26 cellular contexts compared by ENCODE assay signal in the genomic region with DNA sequence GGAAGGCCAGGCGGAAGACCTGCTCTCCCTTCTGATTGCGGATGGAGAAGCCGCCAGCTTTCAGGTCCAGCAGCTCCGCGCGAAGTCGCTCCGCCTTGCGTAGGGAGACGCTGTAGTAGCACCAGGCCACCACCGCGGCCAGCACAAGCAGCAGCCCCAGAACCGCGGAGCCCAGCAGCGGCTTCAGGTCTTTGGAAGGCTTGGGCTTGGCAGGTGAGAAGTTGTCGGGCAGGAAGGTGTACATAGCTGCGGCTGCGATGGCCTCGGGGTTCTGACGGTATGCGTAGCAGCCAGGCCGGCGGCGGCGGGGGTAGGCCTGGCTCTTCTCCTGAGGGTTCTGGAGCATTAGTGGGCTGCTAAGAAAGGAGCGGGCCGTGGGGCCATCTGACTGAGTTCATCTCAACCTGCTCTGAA. TPM values are rescaled to one million over a fixed set of nuclear protein-coding genes. Genes with fewer than 3 reads are reported as not detected.
A peak's percentile ranks its signal among the peaks of the same experiment; 100 is the strongest.
DNase-seq lines count a peak whose midpoint lies in the region; ATAC-seq, FAIRE-seq and TF ChIP-seq lines count a peak whose summit lies in the region.
"Had no signal": no experiment of that assay in that cellular context is flagged by ENCODE, and none has a peak within 500 bp of the region (broad histone marks: within the 10 kb centered on the region; RNA-seq: fewer than 3 reads in every experiment).

No MANE protein-coding gene starts in this region.

- H3K4ac ChIP-seq in H9 (ENCODE audit: low read depth, low read length): no peak overlapping the region

- no peak overlapping the region for H4K5ac ChIP-seq in H9 (ENCODE audit: insufficient read length, low read depth, low read length)

- peak overlapping the region; percentile 60 for H3K27ac Mint-ChIP-seq in Caco-2 (ENCODE audit: unreplicated experiment)
- H3K27ac Mint-ChIP-seq in H9: peak overlapping the region in 1 of 3 experiments; percentile 77; a peak in 1 of 7 replicates
- peak overlapping the region; percentile 29 for H3K27ac Mint-ChIP-seq in progenitor cell of endocrine pancreas
- no peak overlapping the region for H3K27ac Mint-ChIP-seq in activated CD8-positive, alpha-beta memory T cell treated with anti-CD3 and anti-CD28 coated beads, Interleukin-2, amount 10 ng/mL, durations not matched to agents 7 days and 5 days
- H3K27ac Mint-ChIP-seq: activated CD4-positive, alpha-beta T cell treated with anti-CD3 and anti-CD28 coated beads, Interleukin-2, amount 10 ng/mL, durations not matched to agents 24 days and 14 days; activated naive CD8-positive, alpha-beta T cell treated with anti-CD3 and anti-CD28 coated beads, Interleukin-2, amount 50 U/mL, for 24 hours; activated T-cell treated with anti-CD3 and anti-CD28 coated beads, Interleukin-2, amount 50 U/mL, for 24 hours; B cell; nephron progenitor cell; stimulated activated naive B cell treated with anti-CD40 and anti-IgM and Interleukin-4, amounts not matched to agents 10 μg/mL and 1 μg/mL and 100 μg/mL, for 72 hours had no signal

- no peak overlapping the region for H2BK12ac ChIP-seq in H9 (ENCODE audit: insufficient read length, low read depth, low read length)

- no peak for FAIRE-seq in kidney (lab: Jason Lieb, UNC)
- FAIRE-seq: endothelial cell of umbilical vein, GM18507 had no signal

- H2AFZ ChIP-seq in H9 (ENCODE audit: low read length): no peak overlapping the region

- H3K36me3 Mint-ChIP-seq in Caco-2 (ENCODE audit: insufficient read depth, unreplicated experiment): peaks cover 65% of the 10 kb centered on the region
- H3K36me3 Mint-ChIP-seq in H9 (ENCODE audit: insufficient read depth in 1 of 3, low read depth in 3 of 3): peaks cover 35 to 39% (median 37%) of the 10 kb centered on the region in 3 experiments
- peaks cover 20% of the 10 kb centered on the region for H3K36me3 Mint-ChIP-seq in progenitor cell of endocrine pancreas (ENCODE audit: insufficient read depth)
- H3K36me3 Mint-ChIP-seq in activated CD8-positive, alpha-beta memory T cell treated with anti-CD3 and anti-CD28 coated beads, Interleukin-2, amount 10 ng/mL, durations not matched to agents 7 days and 5 days: peaks cover 36% of the 10 kb centered on the region

- no peaks in the 10 kb centered on the region for H3K79me2 ChIP-seq in H9 (ENCODE audit: insufficient read depth, low read length)

- H3K23ac ChIP-seq in H9 (ENCODE audit: insufficient read length, low read depth, low read length): no peak overlapping the region

- H4K8ac ChIP-seq in H9 (replicated peaks; ENCODE audit: insufficient read length, low read depth, low read length): no peak overlapping the region

- POLR2A ChIA-PET in Caco-2 (lab: Charles Lee): no interaction called here

- no peak overlapping the region for H3K14ac ChIP-seq in H9 (ENCODE audit: insufficient read depth, low read length)

- H3K27ac ChIP-seq in H9 (ENCODE audit: insufficient read length, low read depth, low read length) (no peak overlapping the region), iPS DF 6.9 (ENCODE audit: low read length) (no peak overlapping the region), kidney (ENCODE audit: low read depth in 2 of 2, low read length in 2 of 2) (no peak overlapping the region)
- H3K27ac ChIP-seq: lower lobe of right lung, WERI-Rb-1 had no signal

- peaks cover 13% of the 10 kb centered on the region for H3K23me2 ChIP-seq in H9 (ENCODE audit: insufficient read length, low read depth, low read length, poor library complexity, severe bottlenecking)

- no peaks in the 10 kb centered on the region for H3K79me1 ChIP-seq in H9 (ENCODE audit: insufficient read depth, low read depth, low read length, poor library complexity, severe bottlenecking)

- H3K36me3 ChIP-seq in Caco-2 (ENCODE audit: control insufficient read depth, insufficient read depth, low read length): peaks cover 13% of the 10 kb centered on the region
- peaks cover 3% of the 10 kb centered on the region; the same call in 1 of the 2 replicates for H3K36me3 ChIP-seq in iPS DF 6.9 (ENCODE audit: control insufficient read depth, insufficient read depth, low read length)
- H3K36me3 ChIP-seq in kidney (ENCODE audit: control insufficient read depth in 1 of 2, insufficient read depth in 2 of 2, low read length in 2 of 2): peaks cover 0 to 14% of the 10 kb centered on the region in 2 donors

- no peak overlapping the region for H3K18ac ChIP-seq in H9 (ENCODE audit: insufficient read length, low read depth, low read length)

- H3K56ac ChIP-seq in H9 (ENCODE audit: insufficient read length, low read depth, low read length): no peak overlapping the region

- H2BK20ac ChIP-seq in H9 (ENCODE audit: low read depth, low read length, poor library complexity, severe bottlenecking): no peak overlapping the region

- DNase-seq in Caco-2: peak in 1 of 2 experiments; percentile 53
- peak; percentile 62 for DNase-seq in H9
- peak; percentile 13 for DNase-seq in iPS DF 6.9 (ENCODE audit: low read depth, low spot score)
- no peak for DNase-seq in progenitor cell of endocrine pancreas (ENCODE audit: low spot score, unreplicated experiment)
- no peak for DNase-seq in kidney
- no peak for DNase-seq in activated CD8-positive, alpha-beta memory T cell treated with anti-CD3 and anti-CD28 coated beads, Interleukin-2, amount 10 ng/mL, durations not matched to agents 7 days and 5 days
- DNase-seq in MV-4-11 (lab: John Stamatoyannopoulos, UW): no peak
- DNase-seq: activated CD4-positive, alpha-beta T cell treated with anti-CD3 and anti-CD28 coated beads, Interleukin-2, amount 10 ng/mL, durations not matched to agents 24 days and 14 days; activated gamma-delta T cell treated with Interleukin-2 at 50 U/mL for 16 hours; activated naive CD8-positive, alpha-beta T cell treated with anti-CD3 and anti-CD28 coated beads, Interleukin-2, amount 50 U/mL, for 24 hours; activated T-cell treated with anti-CD3 and anti-CD28 coated beads, Interleukin-2, amount 50 U/mL, for 24 hours; cerebellar nuclear complex; GOT3; lower lobe of right lung; NCI-H1105; NCI-H187 treated with DMSO at 0.1 percent for 48 hours; NCI-H2171 treated with DMSO at 0.1 percent for 48 hours; NCI-H524; nephron progenitor cell; PC-3; SHP77; stimulated activated naive B cell treated with anti-CD40 and anti-IgM and Interleukin-4, amounts not matched to agents 10 μg/mL and 1 μg/mL and 100 μg/mL, for 72 hours; WERI-Rb-1 had no signal

- H2BK15ac ChIP-seq in H9 (ENCODE audit: low read depth, low read length): no peak overlapping the region

- H3K4me1 Mint-ChIP-seq in Caco-2 (ENCODE audit: low read depth, unreplicated experiment) (peaks cover 17% of the 10 kb centered on the region), H9 (peaks cover 16 to 24% of the 10 kb centered on the region in 2 experiments), progenitor cell of endocrine pancreas (ENCODE audit: low read depth) (peaks cover 20% of the 10 kb centered on the region)
- peaks cover 15% of the 10 kb centered on the region for H3K4me1 Mint-ChIP-seq in activated CD8-positive, alpha-beta memory T cell treated with anti-CD3 and anti-CD28 coated beads, Interleukin-2, amount 10 ng/mL, durations not matched to agents 7 days and 5 days

- WGBS in H9 (ENCODE audit: extremely low coverage, insufficient read length, low lambda C conversion rate): no CpG with 5 or more reads among the region's 27 CpGs
- WGBS in iPS DF 6.9 (ENCODE audit: insufficient coverage, insufficient read length): no CpG with 5 or more reads among the region's 27 CpGs

- H3K9ac ChIP-seq in H9 (ENCODE audit: extremely low read depth, insufficient read length, low read length): no peak overlapping the region
- H3K9ac ChIP-seq in kidney (ENCODE audit: low read length in 2 of 2): no peak overlapping the region

- ATAC-seq in activated CD8-positive, alpha-beta memory T cell treated with anti-CD3 and anti-CD28 coated beads, Interleukin-2, amount 10 ng/mL, durations not matched to agents 7 days and 5 days: no peak
- ATAC-seq: activated naive CD8-positive, alpha-beta T cell treated with anti-CD3 and anti-CD28 coated beads, Interleukin-2, amount 50 U/mL, for 24 hours; lower lobe of right lung; PC-3; stimulated activated naive B cell treated with anti-CD40 and anti-IgM and Interleukin-4, amounts not matched to agents 10 μg/mL and 1 μg/mL and 100 μg/mL, for 72 hours had no signal

- H3K9me3 ChIP-seq in Caco-2 (peaks cover 5% of the 10 kb centered on the region; the same call in 1 of the 2 replicates), H9 (ENCODE audit: control insufficient read depth, low read depth, low read length) (no peaks in the 10 kb centered on the region), iPS DF 6.9 (ENCODE audit: control insufficient read depth, insufficient read depth, low read length) (no peaks in the 10 kb centered on the region), kidney (ENCODE audit: control insufficient read depth in 1 of 2, low read length in 2 of 2) (no peaks in the 10 kb centered on the region)
- H3K9me3 ChIP-seq: lower lobe of right lung had no signal

- CTCF ChIA-PET in Caco-2 (lab: Charles Lee): no interaction called here
- CTCF ChIA-PET in activated CD8-positive, alpha-beta memory T cell treated with anti-CD3 and anti-CD28 coated beads, Interleukin-2, amount 10 ng/mL, durations not matched to agents 7 days and 5 days (lab: Charles Lee): interaction anchor here (9.7 kb wide), 1 partner anchor 40 kb away, joined by 143 read pairs; no protein-coding TSS in a partner anchor

- H4K91ac ChIP-seq in H9 (ENCODE audit: insufficient read length, low read depth, low read length): no peak overlapping the region

- H3K4me3 Mint-ChIP-seq in Caco-2 (ENCODE audit: unreplicated experiment) (peak overlapping the region; percentile 16), H9 (no peak overlapping the region), progenitor cell of endocrine pancreas (ENCODE audit: low read depth) (no peak overlapping the region)
- H3K4me3 Mint-ChIP-seq in activated CD8-positive, alpha-beta memory T cell treated with anti-CD3 and anti-CD28 coated beads, Interleukin-2, amount 10 ng/mL, durations not matched to agents 7 days and 5 days: no peak overlapping the region
- H3K4me3 Mint-ChIP-seq: activated CD4-positive, alpha-beta T cell treated with anti-CD3 and anti-CD28 coated beads, Interleukin-2, amount 10 ng/mL, durations not matched to agents 24 days and 14 days; activated naive CD8-positive, alpha-beta T cell treated with anti-CD3 and anti-CD28 coated beads, Interleukin-2, amount 50 U/mL, for 24 hours; activated T-cell treated with anti-CD3 and anti-CD28 coated beads, Interleukin-2, amount 50 U/mL, for 24 hours; B cell; nephron progenitor cell had no signal

- no peak overlapping the region for H3K4me3 ChIP-seq in Caco-2 (ENCODE audit: low read depth, low read length)
- H3K4me3 ChIP-seq in iPS DF 6.9 (ENCODE audit: low read length): no peak overlapping the region
- no peak overlapping the region for H3K4me3 ChIP-seq in kidney (ENCODE audit: low read length in 2 of 2)
- H3K4me3 ChIP-seq: lower lobe of right lung had no signal

- no peak overlapping the region for H2BK5ac ChIP-seq in H9 (ENCODE audit: insufficient read length, low read length)

- no peak overlapping the region for H2AK5ac ChIP-seq in H9 (ENCODE audit: insufficient read length, low read length)

- H3K27me3 Mint-ChIP-seq in Caco-2 (ENCODE audit: insufficient read depth, unreplicated experiment) (no peaks in the 10 kb centered on the region), H9 (ENCODE audit: low read depth) (peaks cover 4% of the 10 kb centered on the region), progenitor cell of endocrine pancreas (no peaks in the 10 kb centered on the region)
- no peaks in the 10 kb centered on the region for H3K27me3 Mint-ChIP-seq in activated CD8-positive, alpha-beta memory T cell treated with anti-CD3 and anti-CD28 coated beads, Interleukin-2, amount 10 ng/mL, durations not matched to agents 7 days and 5 days
- H3K27me3 Mint-ChIP-seq: activated CD4-positive, alpha-beta T cell treated with anti-CD3 and anti-CD28 coated beads, Interleukin-2, amount 10 ng/mL, durations not matched to agents 24 days and 14 days; activated naive CD8-positive, alpha-beta T cell treated with anti-CD3 and anti-CD28 coated beads, Interleukin-2, amount 50 U/mL, for 24 hours; activated T-cell treated with anti-CD3 and anti-CD28 coated beads, Interleukin-2, amount 50 U/mL, for 24 hours; B cell; stimulated activated naive B cell treated with anti-CD40 and anti-IgM and Interleukin-4, amounts not matched to agents 10 μg/mL and 1 μg/mL and 100 μg/mL, for 72 hours had no signal

- no TSS peak for BruUV-seq in Caco-2 (replicated peaks; lab: Mats Ljungman, UMichigan)

- H3K4me1 ChIP-seq in Caco-2 (peaks cover 18% of the 10 kb centered on the region), H9 (ENCODE audit: insufficient read depth, low read length) (0 out of 2 replicates have a peak, but pooled peaks cover 4% of the 10 kb centered on the region), iPS DF 6.9 (ENCODE audit: control insufficient read depth, insufficient read depth, low read length) (peaks cover 4% of the 10 kb centered on the region), kidney (ENCODE audit: control insufficient read depth in 1 of 2, insufficient read depth in 1 of 2, low read depth in 1 of 2, low read length in 2 of 2) (peaks cover 4 to 13% of the 10 kb centered on the region in 2 donors)

- no peaks in the 10 kb centered on the region for H3K9me3 Mint-ChIP-seq in Caco-2 (ENCODE audit: unreplicated experiment)
- peaks cover 7 to 12% of the 10 kb centered on the region in 2 experiments; a peak in 4 of 5 replicates for H3K9me3 Mint-ChIP-seq in H9
- H3K9me3 Mint-ChIP-seq in progenitor cell of endocrine pancreas (ENCODE audit: low read depth): no peaks in the 10 kb centered on the region
- H3K9me3 Mint-ChIP-seq in activated CD8-positive, alpha-beta memory T cell treated with anti-CD3 and anti-CD28 coated beads, Interleukin-2, amount 10 ng/mL, durations not matched to agents 7 days and 5 days (ENCODE audit: low read depth): peaks cover 8% of the 10 kb centered on the region
- H3K9me3 Mint-ChIP-seq: activated CD4-positive, alpha-beta T cell treated with anti-CD3 and anti-CD28 coated beads, Interleukin-2, amount 10 ng/mL, durations not matched to agents 24 days and 14 days; activated T-cell treated with anti-CD3 and anti-CD28 coated beads, Interleukin-2, amount 50 U/mL, for 24 hours had no signal

- no peak overlapping the region for H3T11ph ChIP-seq in H9 (ENCODE audit: low read length)

- H3K27me3 ChIP-seq in Caco-2 (replicated peaks; ENCODE audit: control insufficient read depth, insufficient read depth, low read length) (no peaks in the 10 kb centered on the region), H9 (ENCODE audit: insufficient read depth, low read length) (no peaks in the 10 kb centered on the region), iPS DF 6.9 (ENCODE audit: control insufficient read depth, insufficient read depth, low read length) (no peaks in the 10 kb centered on the region)

- intact Hi-C loops in Caco-2 (cut with micrococcal nuclease; ENCODE audit: unreplicated experiment): no loop called here
- intact Hi-C loops in kidney (cut with DNase I): no loop called here

- H4K20me1 ChIP-seq in H9 (ENCODE audit: control insufficient read depth, insufficient read depth, insufficient read length): no peaks in the 10 kb centered on the region

- TF ChIP-seq CTCF in Caco-2 (IDR thresholded peaks at IDR 0.05; ENCODE audit: insufficient read depth in 1 of 2, low read depth in 1 of 2, low read length in 1 of 2, severe bottlenecking in 1 of 2, unreplicated experiment in 1 of 2): no peak
- peak; percentile 29 for TF ChIP-seq CTCF in H9 (conservative IDR thresholded peaks at IDR 0.05)
- TF ChIP-seq CTCF in progenitor cell of endocrine pancreas (IDR thresholded peaks at IDR 0.05; ENCODE audit: unreplicated experiment): no peak
- TF ChIP-seq CTCF in kidney (IDR thresholded peaks at IDR 0.05; ENCODE audit: borderline replicate concordance, extremely low read depth, insufficient read depth): no peak

- no peak overlapping the region for H2BK120ac ChIP-seq in H9 (ENCODE audit: low read depth, low read length, poor library complexity, severe bottlenecking)

- no peak overlapping the region for H3K4me2 ChIP-seq in H9 (ENCODE audit: insufficient read depth, insufficient read length, low read length)

RNA-seq across cellular contexts. Expression of a gene that starts 4.1 kb away (rescaled TPM):
- total RNA-seq in Caco-2 (2022) (33.4 and 37.3 TPM in 2 replicates), H9 (2021) (5.6 and 5.7 TPM in 2 replicates), progenitor cell of endocrine pancreas (8.8 and 9.2 TPM in 2 replicates), kidney (8.1 TPM)
- 13.5 TPM for polyA plus RNA-seq in kidney (ENCODE audit: insufficient read depth, low read depth, low replicate concordance)
- 1 to 10 TPM; 3.7 to 4.2 TPM for total RNA-seq in activated CD8-positive, alpha-beta memory T cell treated with anti-CD3 and anti-CD28 coated beads, Interleukin-2, amount 10 ng/mL, durations not matched to agents 7 days and 5 days

RNA-seq across cellular contexts. Expression of a gene that starts 43.2 kb away (rescaled TPM):
- total RNA-seq in Caco-2 (2022): 14.4 and 15.0 TPM in 2 replicates
- 13.5 and 14.1 TPM in 2 replicates for total RNA-seq in H9 (2021)
- 21.1 TPM in 2 replicates for total RNA-seq in progenitor cell of endocrine pancreas
- total RNA-seq in kidney: 12.6 TPM
- polyA plus RNA-seq in kidney (ENCODE audit: insufficient read depth, low read depth, low replicate concordance): 32.1 TPM
- 10 to 100 TPM; 28.9 to 29.7 TPM for total RNA-seq in activated CD8-positive, alpha-beta memory T cell treated with anti-CD3 and anti-CD28 coated beads, Interleukin-2, amount 10 ng/mL, durations not matched to agents 7 days and 5 days

RNA-seq across cellular contexts. Expression of a gene that starts 43.5 kb away (rescaled TPM):
- total RNA-seq in Caco-2 (2022): 3.9 and 4.4 TPM in 2 replicates
- total RNA-seq in H9 (2021): 3.7 and 4.0 TPM in 2 replicates
- 9.1 and 10.0 TPM in 2 replicates for total RNA-seq in progenitor cell of endocrine pancreas
- total RNA-seq in kidney: 2.8 TPM
- polyA plus RNA-seq in kidney (ENCODE audit: insufficient read depth, low read depth, low replicate concordance): 0.58 TPM
- 10 to 100 TPM in 1 of 2 experiments, 1 to 10 TPM in 1; 9.3 to 13.6 TPM for total RNA-seq in activated CD8-positive, alpha-beta memory T cell treated with anti-CD3 and anti-CD28 coated beads, Interleukin-2, amount 10 ng/mL, durations not matched to agents 7 days and 5 days

Comparison
In these comparisons a context has a peak if more than half of its experiments do, and no peak if none do; other contexts are left out.
1. DNase-seq: peak in H9 (single experiment) and iPS DF 6.9 (single experiment); none in progenitor cell of endocrine pancreas (single experiment), kidney (single experiment), activated CD8-positive, alpha-beta memory T cell treated with anti-CD3 and anti-CD28 coated beads, Interleukin-2, amount 10 ng/mL, durations not matched to agents 7 days and 5 days (single experiment) and MV-4-11 (single experiment).